1 cellular context compared by ENCODE assay signal in the genomic region with DNA sequence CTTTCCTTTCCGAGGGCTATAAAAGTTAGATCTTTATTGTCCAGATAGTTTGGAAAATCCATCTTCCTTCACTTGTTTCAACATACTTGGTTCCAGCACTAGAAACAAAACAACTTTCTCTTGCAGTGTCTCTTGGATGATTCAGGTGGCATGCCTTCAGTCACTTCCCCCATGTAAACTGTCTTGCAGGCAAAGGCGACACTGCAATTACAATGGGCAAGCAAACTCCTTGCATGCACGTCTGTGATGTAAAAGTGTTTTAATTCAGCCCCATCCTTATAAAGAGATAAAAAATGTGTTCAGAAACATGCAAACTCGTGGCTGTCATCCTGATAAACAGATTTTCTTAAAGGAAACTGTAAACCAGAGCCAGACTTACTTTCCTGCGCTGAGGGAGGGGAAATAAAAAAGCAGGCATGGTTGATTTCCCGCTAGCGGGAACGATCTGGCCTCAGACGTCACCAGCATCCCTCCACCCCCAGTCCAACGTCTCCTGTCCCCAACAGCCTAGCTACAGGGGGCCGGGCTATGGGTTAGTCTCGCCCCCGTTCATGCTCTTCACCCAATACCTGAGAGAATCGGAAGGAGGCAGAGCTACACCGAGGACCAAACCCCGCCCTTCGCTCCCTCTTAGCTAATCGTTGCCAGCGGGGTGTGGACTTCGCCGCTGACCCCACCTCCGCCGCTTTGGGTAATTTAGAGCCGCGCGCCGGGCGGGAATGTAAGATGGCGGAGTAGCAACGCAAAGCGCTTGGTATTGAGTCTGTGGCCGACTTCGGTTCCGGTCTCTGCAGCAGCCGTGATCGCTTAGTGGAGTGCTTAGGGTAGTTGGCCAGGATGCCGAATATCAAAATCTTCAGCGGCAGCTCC.
A peak's percentile ranks its signal among the peaks of the same experiment; 100 is the strongest.
TF ChIP-seq lines count a peak whose summit lies in the region.

Gene PRPS1 (plus strand): TSS at position 719 of the 870 bp plus-strand sequence. CDS start 119 bp downstream, at position 838.

TF ChIP-seq in HEK293, 187 proteins besides CTCF, POLR2A, EP300 and RAD21 (continued from another document and continues in another):
- TF ChIP-seq, protein P1, sequence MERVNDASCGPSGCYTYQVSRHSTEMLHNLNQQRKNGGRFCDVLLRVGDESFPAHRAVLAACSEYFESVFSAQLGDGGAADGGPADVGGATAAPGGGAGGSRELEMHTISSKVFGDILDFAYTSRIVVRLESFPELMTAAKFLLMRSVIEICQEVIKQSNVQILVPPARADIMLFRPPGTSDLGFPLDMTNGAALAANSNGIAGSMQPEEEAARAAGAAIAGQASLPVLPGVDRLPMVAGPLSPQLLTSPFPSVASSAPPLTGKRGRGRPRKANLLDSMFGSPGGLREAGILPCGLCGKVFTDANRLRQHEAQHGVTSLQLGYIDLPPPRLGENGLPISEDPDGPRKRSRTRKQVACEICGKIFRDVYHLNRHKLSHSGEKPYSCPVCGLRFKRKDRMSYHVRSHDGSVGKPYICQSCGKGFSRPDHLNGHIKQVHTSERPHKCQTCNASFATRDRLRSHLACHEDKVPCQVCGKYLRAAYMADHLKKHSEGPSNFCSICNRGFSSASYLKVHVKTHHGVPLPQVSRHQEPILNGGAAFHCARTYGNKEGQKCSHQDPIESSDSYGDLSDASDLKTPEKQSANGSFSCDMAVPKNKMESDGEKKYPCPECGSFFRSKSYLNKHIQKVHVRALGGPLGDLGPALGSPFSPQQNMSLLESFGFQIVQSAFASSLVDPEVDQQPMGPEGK (tag by site-specific recombination; IDR thresholded peaks at IDR 0.05), result peak; percentile 76
- TF ChIP-seq, protein P2, sequence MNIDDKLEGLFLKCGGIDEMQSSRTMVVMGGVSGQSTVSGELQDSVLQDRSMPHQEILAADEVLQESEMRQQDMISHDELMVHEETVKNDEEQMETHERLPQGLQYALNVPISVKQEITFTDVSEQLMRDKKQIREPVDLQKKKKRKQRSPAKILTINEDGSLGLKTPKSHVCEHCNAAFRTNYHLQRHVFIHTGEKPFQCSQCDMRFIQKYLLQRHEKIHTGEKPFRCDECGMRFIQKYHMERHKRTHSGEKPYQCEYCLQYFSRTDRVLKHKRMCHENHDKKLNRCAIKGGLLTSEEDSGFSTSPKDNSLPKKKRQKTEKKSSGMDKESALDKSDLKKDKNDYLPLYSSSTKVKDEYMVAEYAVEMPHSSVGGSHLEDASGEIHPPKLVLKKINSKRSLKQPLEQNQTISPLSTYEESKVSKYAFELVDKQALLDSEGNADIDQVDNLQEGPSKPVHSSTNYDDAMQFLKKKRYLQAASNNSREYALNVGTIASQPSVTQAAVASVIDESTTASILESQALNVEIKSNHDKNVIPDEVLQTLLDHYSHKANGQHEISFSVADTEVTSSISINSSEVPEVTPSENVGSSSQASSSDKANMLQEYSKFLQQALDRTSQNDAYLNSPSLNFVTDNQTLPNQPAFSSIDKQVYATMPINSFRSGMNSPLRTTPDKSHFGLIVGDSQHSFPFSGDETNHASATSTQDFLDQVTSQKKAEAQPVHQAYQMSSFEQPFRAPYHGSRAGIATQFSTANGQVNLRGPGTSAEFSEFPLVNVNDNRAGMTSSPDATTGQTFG (tag by site-specific recombination; IDR thresholded peaks at IDR 0.05; ENCODE audit: borderline replicate concordance), result no peak
- TF ChIP-seq ZSCAN16 (tag by site-specific recombination; IDR thresholded peaks at IDR 0.05) (no peak), FEZF1 (tag by site-specific recombination; IDR thresholded peaks at IDR 0.05) (no peak), PRDM1 (tag by site-specific recombination; IDR thresholded peaks at IDR 0.05) (peak; percentile 65), ZEB2 (tag by site-specific recombination; IDR thresholded peaks at IDR 0.05) (peak; percentile 27; the same call in 1 of the 2 replicates), ZNF530 (tag by site-specific recombination; IDR thresholded peaks at IDR 0.05; ENCODE audit: low read depth) (no peak), HOXC10 (CRISPR knock-in tag; IDR thresholded peaks at IDR 0.05) (0 out of 2 replicates have a peak, but pooled peaks have one; percentile 72), ZNF138 (tag by site-specific recombination; IDR thresholded peaks at IDR 0.05; ENCODE audit: borderline replicate concordance) (no peak), KLF8 (tag by site-specific recombination; IDR thresholded peaks at IDR 0.05) (no peak), SP2 (tag by site-specific recombination; IDR thresholded peaks at IDR 0.05) (peak; percentile 93), PRDM10 (tag by site-specific recombination; IDR thresholded peaks at IDR 0.05) (peak; percentile 67), ZNF521 (tag by site-specific recombination; IDR thresholded peaks at IDR 0.05) (no peak), ZNF423 (tag by site-specific recombination; IDR thresholded peaks at IDR 0.05) (no peak), ZFP3 (tag by site-specific recombination; IDR thresholded peaks at IDR 0.05; ENCODE audit: low read depth) (no peak), ATF2 (tag by site-specific recombination; IDR thresholded peaks at IDR 0.05; ENCODE audit: low read depth) (no peak), GLIS2 (tag by site-specific recombination; IDR thresholded peaks at IDR 0.05) (peak; percentile 94), ZNF311 (tag by site-specific recombination; IDR thresholded peaks at IDR 0.05; ENCODE audit: borderline replicate concordance) (no peak), ZNF146 (tag by site-specific recombination; IDR thresholded peaks at IDR 0.05) (no peak), ZFP37 (tag by site-specific recombination; IDR thresholded peaks at IDR 0.05) (no peak), ZNF76 (tag by site-specific recombination; IDR thresholded peaks at IDR 0.05; ENCODE audit: borderline replicate concordance, low read depth) (peak; percentile 28; the same call in 1 of the 2 replicates), KLF10 (tag by site-specific recombination; IDR thresholded peaks at IDR 0.05) (0 out of 2 replicates have a peak, but pooled peaks have one; percentile 28), ZNF600 (tag by site-specific recombination; IDR thresholded peaks at IDR 0.05) (peak; percentile 42; the same call in 1 of the 2 replicates), ZSCAN5A (tag by site-specific recombination; IDR thresholded peaks at IDR 0.05) (no peak), ZNF549 (tag by site-specific recombination; IDR thresholded peaks at IDR 0.05) (no peak), ZNF18 (tag by site-specific recombination; IDR thresholded peaks at IDR 0.05) (no peak), ZIC2 (tag by site-specific recombination; IDR thresholded peaks at IDR 0.05) (peak; percentile 14), ZNF341 (tag by site-specific recombination; IDR thresholded peaks at IDR 0.05; ENCODE audit: low read depth) (peak; percentile 66), IKZF3 (tag by site-specific recombination; IDR thresholded peaks at IDR 0.05) (0 out of 2 replicates have a peak, but pooled peaks have one; percentile 46), SALL2 (tag by site-specific recombination; IDR thresholded peaks at IDR 0.05; ENCODE audit: borderline replicate concordance) (no peak), GLIS1 (tag by site-specific recombination; IDR thresholded peaks at IDR 0.05) (no peak; the same call in 1 of the 2 replicates), ZNF302 (tag by site-specific recombination; IDR thresholded peaks at IDR 0.05; ENCODE audit: low read depth) (no peak), ZNF670 (tag by site-specific recombination; IDR thresholded peaks at IDR 0.05; ENCODE audit: low read depth) (no peak)
- TF ChIP-seq, protein P3, sequence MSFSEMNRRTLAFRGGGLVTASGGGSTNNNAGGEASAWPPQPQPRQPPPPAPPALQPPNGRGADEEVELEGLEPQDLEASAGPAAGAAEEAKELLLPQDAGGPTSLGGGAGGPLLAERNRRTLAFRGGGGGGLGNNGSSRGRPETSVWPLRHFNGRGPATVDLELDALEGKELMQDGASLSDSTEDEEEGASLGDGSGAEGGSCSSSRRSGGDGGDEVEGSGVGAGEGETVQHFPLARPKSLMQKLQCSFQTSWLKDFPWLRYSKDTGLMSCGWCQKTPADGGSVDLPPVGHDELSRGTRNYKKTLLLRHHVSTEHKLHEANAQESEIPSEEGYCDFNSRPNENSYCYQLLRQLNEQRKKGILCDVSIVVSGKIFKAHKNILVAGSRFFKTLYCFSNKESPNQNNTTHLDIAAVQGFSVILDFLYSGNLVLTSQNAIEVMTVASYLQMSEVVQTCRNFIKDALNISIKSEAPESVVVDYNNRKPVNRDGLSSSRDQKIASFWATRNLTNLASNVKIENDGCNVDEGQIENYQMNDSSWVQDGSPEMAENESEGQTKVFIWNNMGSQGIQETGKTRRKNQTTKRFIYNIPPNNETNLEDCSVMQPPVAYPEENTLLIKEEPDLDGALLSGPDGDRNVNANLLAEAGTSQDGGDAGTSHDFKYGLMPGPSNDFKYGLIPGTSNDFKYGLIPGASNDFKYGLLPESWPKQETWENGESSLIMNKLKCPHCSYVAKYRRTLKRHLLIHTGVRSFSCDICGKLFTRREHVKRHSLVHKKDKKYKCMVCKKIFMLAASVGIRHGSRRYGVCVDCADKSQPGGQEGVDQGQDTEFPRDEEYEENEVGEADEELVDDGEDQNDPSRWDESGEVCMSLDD (tag by site-specific recombination; IDR thresholded peaks at IDR 0.05), result no peak
- TF ChIP-seq, protein P4, sequence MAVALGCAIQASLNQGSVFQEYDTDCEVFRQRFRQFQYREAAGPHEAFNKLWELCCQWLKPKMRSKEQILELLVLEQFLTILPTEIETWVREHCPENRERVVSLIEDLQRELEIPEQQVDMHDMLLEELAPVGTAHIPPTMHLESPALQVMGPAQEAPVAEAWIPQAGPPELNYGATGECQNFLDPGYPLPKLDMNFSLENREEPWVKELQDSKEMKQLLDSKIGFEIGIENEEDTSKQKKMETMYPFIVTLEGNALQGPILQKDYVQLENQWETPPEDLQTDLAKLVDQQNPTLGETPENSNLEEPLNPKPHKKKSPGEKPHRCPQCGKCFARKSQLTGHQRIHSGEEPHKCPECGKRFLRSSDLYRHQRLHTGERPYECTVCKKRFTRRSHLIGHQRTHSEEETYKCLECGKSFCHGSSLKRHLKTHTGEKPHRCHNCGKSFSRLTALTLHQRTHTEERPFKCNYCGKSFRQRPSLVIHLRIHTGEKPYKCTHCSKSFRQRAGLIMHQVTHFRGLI (tag by site-specific recombination; IDR thresholded peaks at IDR 0.05), result no peak
- TF ChIP-seq, protein P5, sequence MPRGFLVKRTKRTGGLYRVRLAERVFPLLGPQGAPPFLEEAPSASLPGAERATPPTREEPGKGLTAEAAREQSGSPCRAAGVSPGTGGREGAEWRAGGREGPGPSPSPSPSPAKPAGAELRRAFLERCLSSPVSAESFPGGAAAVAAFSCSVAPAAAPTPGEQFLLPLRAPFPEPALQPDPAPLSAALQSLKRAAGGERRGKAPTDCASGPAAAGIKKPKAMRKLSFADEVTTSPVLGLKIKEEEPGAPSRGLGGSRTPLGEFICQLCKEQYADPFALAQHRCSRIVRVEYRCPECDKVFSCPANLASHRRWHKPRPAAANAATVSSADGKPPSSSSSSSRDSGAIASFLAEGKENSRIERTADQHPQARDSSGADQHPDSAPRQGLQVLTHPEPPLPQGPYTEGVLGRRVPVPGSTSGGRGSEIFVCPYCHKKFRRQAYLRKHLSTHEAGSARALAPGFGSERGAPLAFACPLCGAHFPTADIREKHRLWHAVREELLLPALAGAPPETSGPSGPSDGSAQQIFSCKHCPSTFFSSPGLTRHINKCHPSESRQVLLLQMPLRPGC (tag by site-specific recombination; IDR thresholded peaks at IDR 0.05), result no peak
